ENCODE assay signal across 8 cellular contexts in the genomic region with DNA sequence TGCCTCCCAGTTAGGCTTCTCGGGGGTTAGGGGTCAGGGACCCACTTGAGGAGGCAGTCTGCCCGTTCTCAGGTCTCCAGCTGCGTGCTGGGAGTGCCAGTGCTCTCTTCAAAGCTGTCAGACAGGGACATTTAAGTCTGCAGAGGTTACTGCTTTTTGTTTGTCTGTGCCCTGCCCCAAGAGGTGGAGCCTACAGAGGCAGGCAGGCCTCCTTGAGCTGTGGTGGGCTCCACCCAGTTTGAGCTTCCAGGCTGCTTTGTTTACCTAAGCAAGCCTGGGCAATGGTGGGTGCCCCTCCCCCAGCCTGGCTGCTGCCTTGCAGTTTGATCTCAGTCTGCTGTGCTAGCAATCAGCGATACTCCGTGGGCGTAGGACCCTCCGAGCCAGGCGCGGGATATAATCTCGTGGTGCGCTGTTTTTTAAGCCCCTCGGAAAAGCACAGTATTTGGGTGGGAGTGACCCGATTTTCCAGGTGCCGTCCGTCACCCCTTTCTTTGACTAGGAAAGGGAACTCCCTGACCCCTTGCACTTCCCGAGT. TPM values are rescaled to one million over a fixed set of nuclear protein-coding genes. Genes with fewer than 3 reads are reported as not detected.
DNase-seq lines count a peak whose midpoint lies in the region; ATAC-seq, FAIRE-seq and TF ChIP-seq lines count a peak whose summit lies in the region.
"Not testable (repeated sequence)": the region's sequence is repeated elsewhere in the genome, so short reads cannot be mapped to it uniquely, and the experiment has no call there.

No MANE protein-coding gene starts in this region.

- not testable (repeated sequence) for H4K20me1 ChIP-seq in K562 (replicated peaks; ENCODE audit: control insufficient read depth, insufficient read depth, low read length); neural progenitor cell (ENCODE audit: low read depth)

- TF ChIP-seq POLR2A in K562 (conservative IDR thresholded peaks at IDR 0.05): not testable (repeated sequence)

- H3K79me2 ChIP-seq in K562 (ENCODE audit: control insufficient read depth, insufficient read depth, low read length): peaks cover 49% of the 10 kb centered on the region
- peaks cover 63% of the 10 kb centered on the region for H3K79me2 ChIP-seq in neural progenitor cell (ENCODE audit: low read depth)

- H3K9me3 Mint-ChIP-seq in CD8-positive, alpha-beta memory T cell; activated T-cell treated with anti-CD3 and anti-CD28 coated beads, Interleukin-2, amount 50 U/mL, for 4 hours; stimulated activated naive CD8-positive, alpha-beta T cell treated with anti-CD3 and anti-CD28 coated beads, Interleukin-15, amount 100 ng/mL, for 72 hours: not testable (repeated sequence)
- H3K9me3 Mint-ChIP-seq in neural progenitor cell: peaks cover 41% of the 10 kb centered on the region

- not testable (repeated sequence) for H3K9me1 ChIP-seq in K562 (ENCODE audit: control insufficient read depth, insufficient read depth, low read length)

- peaks cover 41% of the 10 kb centered on the region for H3K4me1 ChIP-seq in CD8-positive, alpha-beta memory T cell (ENCODE audit: insufficient read depth, low read length)
- H3K4me1 ChIP-seq in K562 (replicated peaks in 1 of 2; ENCODE audit: control insufficient read depth in 2 of 2, insufficient read depth in 2 of 2, low read length in 2 of 2): not testable (repeated sequence)
- H3K4me1 ChIP-seq in iPS-20b (ENCODE audit: insufficient read depth, low read length) (peaks cover 13% of the 10 kb centered on the region), neural progenitor cell (peaks cover 14% of the 10 kb centered on the region)

- intact Hi-C loops in K562 (cut with micrococcal nuclease): not testable (repeated sequence)

- not testable (repeated sequence) for ATAC-seq in activated T-cell treated with anti-CD3 and anti-CD28 coated beads, Interleukin-2, amount 50 U/mL, for 4 hours; stimulated activated naive CD8-positive, alpha-beta T cell treated with anti-CD3 and anti-CD28 coated beads, Interleukin-15, amount 100 ng/mL, for 72 hours
- ATAC-seq in K562: peak; percentile 69

- not testable (repeated sequence) for H3K27me3 Mint-ChIP-seq in CD8-positive, alpha-beta memory T cell; activated T-cell treated with anti-CD3 and anti-CD28 coated beads, Interleukin-2, amount 50 U/mL, for 4 hours (ENCODE audit: low read depth); neural progenitor cell (ENCODE audit: insufficient read depth, low read depth); stimulated activated naive CD8-positive, alpha-beta T cell treated with anti-CD3 and anti-CD28 coated beads, Interleukin-15, amount 100 ng/mL, for 72 hours

- H3K4me2 ChIP-seq in K562 (ENCODE audit: insufficient read depth, low read length): peak overlapping the region; percentile 77
- peak overlapping the region; percentile 61 for H3K4me2 ChIP-seq in neural progenitor cell

- H2AFZ ChIP-seq in K562 (ENCODE audit: low read depth, low read length) (peak overlapping the region; percentile 59), neural progenitor cell (replicated peaks) (peak overlapping the region; percentile 10)

- H3K27ac ChIP-seq in CD8-positive, alpha-beta memory T cell (ENCODE audit: low read depth, low read length); neural progenitor cell: not testable (repeated sequence)
- peak overlapping the region; percentile 78; the same call in 2 of the 3 replicates for H3K27ac ChIP-seq in K562 (ENCODE audit: extremely low read depth, low read depth, low read length)
- peak overlapping the region; percentile 93 for H3K27ac ChIP-seq in iPS-20b (ENCODE audit: low read length)

- peak overlapping the region; percentile 93 to 98 (median 98) for H3K27ac Mint-ChIP-seq in CD8-positive, alpha-beta memory T cell
- H3K27ac Mint-ChIP-seq in neural progenitor cell: not testable (repeated sequence)
- peak overlapping the region; percentile 63 to 81 for H3K27ac Mint-ChIP-seq in stimulated activated naive CD8-positive, alpha-beta T cell treated with anti-CD3 and anti-CD28 coated beads, Interleukin-15, amount 100 ng/mL, for 72 hours

- POLR2A ChIA-PET in CD8-positive, alpha-beta memory T cell (lab: Charles Lee): interaction anchor here (0.6 to 1.6 kb wide), 4 partner anchors 8 to 181 kb away, joined by 3 to 4 read pairs (median 4); no protein-coding TSS in a partner anchor
- POLR2A ChIA-PET in K562 (lab: Yijun Ruan, JAX): interaction anchor here (0.7 to 3.7 kb wide), 7 partner anchors 9 to 142 kb away, joined by 3 to 14 read pairs (median 4); no protein-coding TSS in a partner anchor

- peaks cover 13% of the 10 kb centered on the region for H3K36me3 ChIP-seq in CD8-positive, alpha-beta memory T cell (ENCODE audit: insufficient read depth, low read length)
- H3K36me3 ChIP-seq in K562 (ENCODE audit: control insufficient read depth, insufficient read depth, low read length); iPS-20b (ENCODE audit: insufficient read depth, low read depth, low read length); neural progenitor cell: not testable (repeated sequence)

- H3K4me3 Mint-ChIP-seq in CD8-positive, alpha-beta memory T cell: peak overlapping the region; percentile 88 to 95 (median 92)
- H3K4me3 Mint-ChIP-seq in activated T-cell treated with anti-CD3 and anti-CD28 coated beads, Interleukin-2, amount 50 U/mL, for 4 hours: peak overlapping the region; percentile 77
- not testable (repeated sequence) for H3K4me3 Mint-ChIP-seq in neural progenitor cell
- H3K4me3 Mint-ChIP-seq in stimulated activated naive CD8-positive, alpha-beta T cell treated with anti-CD3 and anti-CD28 coated beads, Interleukin-15, amount 100 ng/mL, for 72 hours: peak overlapping the region; percentile 88 to 89

- in situ Hi-C loops in K562 (cut with MboI): not testable (repeated sequence)

- not testable (repeated sequence) for H3K9me3 ChIP-seq in CD8-positive, alpha-beta memory T cell (ENCODE audit: low read length); K562 (replicated peaks; ENCODE audit: control insufficient read depth, insufficient read depth, low read depth, low read length); iPS-20b (ENCODE audit: insufficient read depth, low read depth, low read length); neural progenitor cell (ENCODE audit: low read depth)

- TF ChIP-seq RAD21 in K562 (CRISPR knock-in tag; conservative IDR thresholded peaks at IDR 0.05 in 1 of 2, IDR thresholded peaks at IDR 0.05 in 1 of 2): not testable (repeated sequence)

- not testable (repeated sequence) for H3K4me3 ChIP-seq in CD8-positive, alpha-beta memory T cell (ENCODE audit: low read length)
- H3K4me3 ChIP-seq in LNCaP clone FGC (ENCODE audit: low read depth, low read length) (peak overlapping the region; percentile 55), K562 (peak overlapping the region; percentile 53), iPS-20b (ENCODE audit: low read length) (peak overlapping the region; percentile 56), neural progenitor cell (peak overlapping the region; percentile 32)

- peaks cover 76 to 87% (median 86%) of the 10 kb centered on the region in 3 donors for H3K4me1 Mint-ChIP-seq in CD8-positive, alpha-beta memory T cell
- peaks cover 83% of the 10 kb centered on the region for H3K4me1 Mint-ChIP-seq in activated T-cell treated with anti-CD3 and anti-CD28 coated beads, Interleukin-2, amount 50 U/mL, for 4 hours (ENCODE audit: low read depth)
- H3K4me1 Mint-ChIP-seq in neural progenitor cell: peaks cover 11% of the 10 kb centered on the region
- H3K4me1 Mint-ChIP-seq in stimulated activated naive CD8-positive, alpha-beta T cell treated with anti-CD3 and anti-CD28 coated beads, Interleukin-15, amount 100 ng/mL, for 72 hours: peaks cover 83% of the 10 kb centered on the region

- TF ChIP-seq CTCF in LNCaP clone FGC (IDR thresholded peaks at IDR 0.05; ENCODE audit: control insufficient read depth, extremely low read depth, insufficient read depth); K562 (IDR thresholded peaks at IDR 0.05 in 2 of 3, conservative IDR thresholded peaks at IDR 0.05 in 1 of 3; ENCODE audit: insufficient read depth in 2 of 3, low read depth in 1 of 3, low read length in 3 of 3); neural progenitor cell (IDR thresholded peaks at IDR 0.05): not testable (repeated sequence)

- not testable (repeated sequence) for TF ChIP-seq EP300 in K562 (IDR thresholded peaks at IDR 0.05; ENCODE audit: low read length)

- CTCF ChIA-PET in CD8-positive, alpha-beta memory T cell (lab: Charles Lee): interaction anchor here (1.2 to 3.3 kb wide), 3 partner anchors 25 to 70 kb away, joined by 3 to 11 read pairs (median 3); no protein-coding TSS in a partner anchor
- CTCF ChIA-PET in K562 (lab: Yijun Ruan, JAX; ENCODE audit: low intra/inter-chr PET ratio): not testable (repeated sequence)

- peaks cover 4 to 31% (median 5%) of the 10 kb centered on the region in 3 donors for H3K36me3 Mint-ChIP-seq in CD8-positive, alpha-beta memory T cell
- H3K36me3 Mint-ChIP-seq in activated T-cell treated with anti-CD3 and anti-CD28 coated beads, Interleukin-2, amount 50 U/mL, for 4 hours (ENCODE audit: insufficient read depth): peaks cover 20% of the 10 kb centered on the region
- H3K36me3 Mint-ChIP-seq in neural progenitor cell: peaks cover 26% of the 10 kb centered on the region

- peak overlapping the region; percentile 54 to 78; a peak in 3 of 4 replicates for H3K9ac ChIP-seq in K562 (ENCODE audit: insufficient read depth in 1 of 2, low read depth in 2 of 2, low read length in 2 of 2)
- H3K9ac ChIP-seq in iPS-20b (ENCODE audit: low read depth, low read length): peak overlapping the region; percentile 66
- not testable (repeated sequence) for H3K9ac ChIP-seq in neural progenitor cell

- not testable (repeated sequence) for H3F3A ChIP-seq in neural progenitor cell (ENCODE audit: low read depth)

- BruUV-seq in K562 (replicated peaks; lab: Mats Ljungman, UMichigan): not testable (repeated sequence)

- not testable (repeated sequence) for H3K27me3 ChIP-seq in CD8-positive, alpha-beta memory T cell (ENCODE audit: insufficient read depth, low read length, poor library complexity, severe bottlenecking); K562 (ENCODE audit: control insufficient read depth in 2 of 2, insufficient read depth in 2 of 2, low read length in 2 of 2); iPS-20b (ENCODE audit: insufficient read depth, low read length); neural progenitor cell

- WGBS in K562 (ENCODE audit: insufficient coverage, low coverage, missing lambda C conversion rate): 0% methylated on average over 13 of the region's 16 CpGs

- peak; percentile 30 to 86 (median 68) for DNase-seq in CD8-positive, alpha-beta memory T cell
- not testable (repeated sequence) for DNase-seq in LNCaP clone FGC (ENCODE audit: low read depth); K562 (ENCODE audit: extremely low read depth in 1 of 4, low spot score in 3 of 4)
- DNase-seq in T-helper 9 cell: peak; percentile 44
- peak; percentile 23 for DNase-seq in activated T-cell treated with anti-CD3 and anti-CD28 coated beads, Interleukin-2, amount 50 U/mL, for 4 hours
- DNase-seq in neural progenitor cell (ENCODE audit: low spot score): peak; percentile 6
- peak; percentile 23 to 44 for DNase-seq in stimulated activated naive CD8-positive, alpha-beta T cell treated with anti-CD3 and anti-CD28 coated beads, Interleukin-15, amount 100 ng/mL, for 72 hours

- FAIRE-seq in K562 (lab: Jason Lieb, UNC): not testable (repeated sequence)

RNA-seq across cellular contexts. Expression of gene CDC42SE2, which starts 48.5 kb away (rescaled TPM):
- total RNA-seq in CD8-positive, alpha-beta memory T cell: 100 to 1,000 TPM; 125 to 131 TPM
- 460 TPM for polyA plus RNA-seq in CD8-positive, alpha-beta memory T cell
- 100 to 1,000 TPM in 1 of 3 donors, 10 to 100 TPM in 2; 89.3 to 103 (median 97.5) TPM for total RNA-seq in activated T-cell treated with anti-CD3 and anti-CD28 coated beads, Interleukin-2, amount 50 U/mL, for 4 hours
- total RNA-seq in K562 (2011; cell fraction: chromatin; rRNA removed; ENCODE audit: low replicate concordance): 14.0 and 31.6 TPM in 2 replicates
- total RNA-seq in K562 (2011; cell fraction: nucleolus; rRNA removed): 8.8 and 11.4 TPM in 2 replicates
- total RNA-seq in K562 (2011; cell fraction: nucleoplasm; rRNA removed): 23.0 and 38.4 TPM in 2 replicates
- 24.8 and 31.2 TPM in 2 replicates for total RNA-seq in K562 (2014; rRNA removed)
- 40.5 and 46.8 TPM in 2 replicates for total RNA-seq in K562 (2014; rRNA removed; fragmentation: Illumina TruSeq; extraction: Trizol)
- total RNA-seq in K562 (2015; rRNA removed; fragmentation: Illumina TruSeq; extraction: Trizol): 38.0 and 39.7 TPM in 2 replicates
- 32.7 and 34.2 TPM in 2 replicates for total RNA-seq in K562 (2021)
- 30.9 and 44.3 TPM in 2 replicates for polyA plus RNA-seq in K562 (2011; rRNA removed)
- polyA plus RNA-seq in K562 (2011; cell fraction: cytosol; rRNA removed): 9.3 and 24.7 TPM in 2 replicates
- polyA plus RNA-seq in K562 (2011; cell fraction: nucleus; rRNA removed): 6.0 and 9.8 TPM in 2 replicates
- 25.2 and 27.7 TPM in 2 replicates for polyA plus RNA-seq in K562 (2012)
- 30.0 and 33.8 TPM in 2 replicates for polyA plus RNA-seq in K562 (2014; fragmentation: Illumina TruSeq; extraction: Trizol)
- polyA plus RNA-seq in K562 (2014; fragmentation: Nextera tagmentation; extraction: Ambion mirVana): 10 to 100 TPM; 25.9 to 27.9 TPM
- polyA plus RNA-seq in K562 (2014; rRNA removed): 27.6 and 34.3 TPM in 2 replicates
- 57.8 and 58.4 TPM in 2 replicates for polyA minus RNA-seq in K562 (2011; rRNA and poly(A)+ RNA removed)
- 12.7 and 19.6 TPM in 2 replicates for polyA minus RNA-seq in K562 (2011; cell fraction: cytosol; rRNA and poly(A)+ RNA removed)
- polyA minus RNA-seq in K562 (2011; cell fraction: nucleus; rRNA and poly(A)+ RNA removed): 11.4 and 14.8 TPM in 2 replicates
- total RNA-seq in neural progenitor cell (ENCODE audit: low replicate concordance): 52.8 and 79.9 TPM in 2 replicates
